In genomic region chr5:3024976-3025375, GRCh38 we compare ENCODE assay signal across 29 cellular contexts.
"Had no signal": no experiment of that assay in that cellular context is flagged by ENCODE, and none has a peak within 500 bp of the region (broad histone marks: within the 10 kb centered on the region; RNA-seq: fewer than 3 reads in every experiment).

No MANE protein-coding gene starts in this region.

- H3K27ac Mint-ChIP-seq: immature natural killer cell; naive thymus-derived CD4-positive, alpha-beta T cell; natural killer cell treated with Interleukin-12 subunit alpha and Interleukin-12 subunit beta and Interleukin-15 and Interleukin-18, amount 100 ng/mL, for 72 hours; stimulated activated naive B cell treated with anti-CD40 and anti-IgM and Interleukin-4, amounts not matched to agents 10 μg/mL and 1 μg/mL and 100 μg/mL, for 72 hours had no signal

- H3K36me3 Mint-ChIP-seq: immature natural killer cell; naive thymus-derived CD4-positive, alpha-beta T cell; natural killer cell treated with Interleukin-12 subunit alpha and Interleukin-12 subunit beta and Interleukin-15 and Interleukin-18, amount 100 ng/mL, for 72 hours; stimulated activated naive B cell treated with anti-CD40 and anti-IgM and Interleukin-4, amounts not matched to agents 10 μg/mL and 1 μg/mL and 100 μg/mL, for 72 hours had no signal

- H3K4me3 ChIP-seq: left lung, lung, mucosa of descending colon, pancreas, prostate gland, skin epidermis, stomach, testis, thyroid gland, transverse colon, upper lobe of left lung, vagina had no signal

- H3K4me1 Mint-ChIP-seq: immature natural killer cell; stimulated activated naive B cell treated with anti-CD40 and anti-IgM and Interleukin-4, amounts not matched to agents 10 μg/mL and 1 μg/mL and 100 μg/mL, for 72 hours had no signal

- H3K4me3 Mint-ChIP-seq: immature natural killer cell; naive thymus-derived CD4-positive, alpha-beta T cell; natural killer cell treated with Interleukin-12 subunit alpha and Interleukin-12 subunit beta and Interleukin-15 and Interleukin-18, amount 100 ng/mL, for 72 hours; stimulated activated naive B cell treated with anti-CD40 and anti-IgM and Interleukin-4, amounts not matched to agents 10 μg/mL and 1 μg/mL and 100 μg/mL, for 72 hours had no signal

- H3K27me3 Mint-ChIP-seq: natural killer cell treated with Interleukin-12 subunit alpha and Interleukin-12 subunit beta and Interleukin-15 and Interleukin-18, amount 100 ng/mL, for 72 hours; stimulated activated naive B cell treated with anti-CD40 and anti-IgM and Interleukin-4, amounts not matched to agents 10 μg/mL and 1 μg/mL and 100 μg/mL, for 72 hours had no signal

- ATAC-seq: left colon; left lung; mucosa of descending colon; naive thymus-derived CD4-positive, alpha-beta T cell; natural killer cell treated with Interleukin-12 subunit alpha and Interleukin-12 subunit beta and Interleukin-15 and Interleukin-18, amount 100 ng/mL, for 72 hours; right cardiac atrium; sciatic nerve; stimulated activated naive B cell treated with anti-CD40 and anti-IgM and Interleukin-4, amounts not matched to agents 10 μg/mL and 1 μg/mL and 100 μg/mL, for 72 hours; stimulated activated naive CD8-positive, alpha-beta T cell treated with anti-CD3 and anti-CD28 coated beads, Interleukin-15, Interleukin-2, amounts not matched to agents 100 U/mL and 50 U/mL, for 24 hours had no signal

- H3K36me3 ChIP-seq: left lung, pancreas, prostate gland, stomach, thyroid gland, transverse colon, upper lobe of left lung, vagina had no signal

- H3K9me3 ChIP-seq: pancreas, prostate gland, stomach, testis, thyroid gland, transverse colon, vagina had no signal

- H3K4me1 ChIP-seq: left lung, pancreas, prostate gland, stomach, testis, thyroid gland, transverse colon, upper lobe of left lung, vagina had no signal

- DNase-seq: hypothalamus; immature natural killer cell; kidney; left colon; left lung; mesendoderm; midbrain; mucosa of descending colon; naive thymus-derived CD4-positive, alpha-beta T cell; retina; right cardiac atrium; stimulated activated CD4-positive, alpha-beta T cell treated with anti-CD3 and anti-CD28 coated beads, Interleukin-12 subunit alpha, Interleukin-12 subunit beta, amount 100 ng/mL, for 4 hours; stimulated activated CD4-positive, alpha-beta T cell treated with anti-CD3 and anti-CD28 coated beads, Interleukin-15, amount 100 ng/mL, for 24 hours; stimulated activated CD4-positive, alpha-beta T cell treated with anti-CD3 and anti-CD28 coated beads, Interleukin-2, amount 100 ng/mL, for 24 hours; stimulated activated CD4-positive, alpha-beta T cell treated with anti-CD3 and anti-CD28 coated beads, Interleukin-4, amount 100 ng/mL, for 1 hour; stimulated activated naive B cell treated with anti-CD40 and anti-IgM and Interleukin-4, amounts not matched to agents 10 μg/mL and 1 μg/mL and 100 μg/mL, for 72 hours; stimulated activated naive CD8-positive, alpha-beta T cell treated with anti-CD3 and anti-CD28 coated beads, Interleukin-15, Interleukin-2, amounts not matched to agents 100 U/mL and 50 U/mL, for 24 hours; stomach; testis; thyroid gland; transverse colon had no signal

- H3K27ac ChIP-seq: left lung, pancreas, prostate gland, skin epidermis, stomach, testis, thyroid gland, transverse colon, upper lobe of left lung, vagina had no signal

- H3K9me3 Mint-ChIP-seq: natural killer cell treated with Interleukin-12 subunit alpha and Interleukin-12 subunit beta and Interleukin-15 and Interleukin-18, amount 100 ng/mL, for 72 hours had no signal

- H3K27me3 ChIP-seq: left lung, pancreas, stomach, testis, thyroid gland, transverse colon, upper lobe of left lung, vagina had no signal
